22 cellular contexts compared by ENCODE assay signal in genomic region chr10:78170026-78170475, GRCh38.
A peak's percentile ranks its signal among the peaks of the same experiment; 100 is the strongest.
DNase-seq lines count a peak whose midpoint lies in the region; FAIRE-seq and TF ChIP-seq lines count a peak whose summit lies in the region.
"Had no signal": no experiment of that assay in that cellular context is flagged by ENCODE, and none has a peak within 500 bp of the region (broad histone marks: within the 10 kb centered on the region; RNA-seq: fewer than 3 reads in every experiment).

No MANE protein-coding gene starts in this region.

- H3K27ac Mint-ChIP-seq in astrocyte (ENCODE audit: unreplicated experiment), result no peak overlapping the region
- H3K27ac Mint-ChIP-seq: activated naive CD8-positive, alpha-beta T cell treated with anti-CD3 and anti-CD28 coated beads for 36 hours; activated T-helper 1 cell treated with anti-CD3 and anti-CD28 coated beads, Interleukin-12 subunit alpha, Interleukin-12 subunit beta, Interleukin-2, Interleukin-4 antibody, amounts not matched to agents 30 ng/mL and 10 ng/mL and 1 ng/mL, durations not matched to agents 14 hours and 24 hours and 36 hours; naive thymus-derived CD4-positive, alpha-beta T cell had no signal

- no peaks in the 10 kb centered on the region for H3K4me1 ChIP-seq in astrocyte (ENCODE audit: insufficient read depth, low read length)
- H3K4me1 ChIP-seq in transverse colon, result no peaks in the 10 kb centered on the region
- H3K4me1 ChIP-seq: A549 had no signal

- FAIRE-seq in H54 (lab: Jason Lieb, UNC) (no peak), astrocyte (lab: Jason Lieb, UNC) (no peak)
- FAIRE-seq: A549, keratinocyte, RCC 7860 had no signal

- no peak overlapping the region for H3K4me2 ChIP-seq in astrocyte (ENCODE audit: low read length)
- H3K4me2 ChIP-seq: A549, hepatocyte had no signal

- in situ Hi-C loops in transverse colon (cut with MboI; ENCODE audit: low pct_ligation_motif_present in 1 of 4, low pct_unique_long_range_greater_than_20kb in 1 of 4, low sequenced_read_pairs in 3 of 4), result no loop called here

- peak; percentile 14 for DNase-seq in AG09309 (ENCODE audit: low read depth)
- peak; percentile 41 for DNase-seq in H54 (ENCODE audit: insufficient read length, low spot score)
- peak; percentile 12 for DNase-seq in astrocyte (ENCODE audit: low read depth)
- peak; percentile 55 for DNase-seq in fibroblast of the aortic adventitia (ENCODE audit: low read depth)
- no peak for DNase-seq in cerebellum (ENCODE audit: low spot score)
- DNase-seq in SKM-1 treated with dmso at 0.1 percent for 144 hours (lab: John Stamatoyannopoulos, UW; ENCODE audit: unreplicated experiment), result no peak
- no peak for DNase-seq in transverse colon
- DNase-seq in HPDE6-E6E7 (ENCODE audit: extremely low spot score), result no peak
- DNase-seq: activated CD4-positive, CD25-positive, alpha-beta regulatory T cell treated with anti-CD3 and anti-CD28 coated beads, Interleukin-2, amount 50 U/mL, for 72 hours; activated naive CD8-positive, alpha-beta T cell treated with anti-CD3 and anti-CD28 coated beads for 36 hours; CD4-positive, alpha-beta memory T cell; mesendoderm; naive thymus-derived CD4-positive, alpha-beta T cell; NCI-H1092; NCI-H2029; ovary; T1000 had no signal

- H4K20me1 ChIP-seq in astrocyte (ENCODE audit: insufficient read depth, low read length), result no peaks in the 10 kb centered on the region

- no peak for TF ChIP-seq EP300 in transverse colon (IDR thresholded peaks at IDR 0.05; ENCODE audit: low read depth)

- H3K9ac ChIP-seq in astrocyte (ENCODE audit: low read length), result no peak overlapping the region

- no peak overlapping the region for H2AFZ ChIP-seq in astrocyte (ENCODE audit: low read depth, low read length)
- H2AFZ ChIP-seq: hepatocyte had no signal

- H3K4me3 Mint-ChIP-seq in astrocyte (ENCODE audit: unreplicated experiment), result no peak overlapping the region
- H3K4me3 Mint-ChIP-seq: activated naive CD8-positive, alpha-beta T cell treated with anti-CD3 and anti-CD28 coated beads for 36 hours; activated T-helper 1 cell treated with anti-CD3 and anti-CD28 coated beads, Interleukin-12 subunit alpha, Interleukin-12 subunit beta, Interleukin-2, Interleukin-4 antibody, amounts not matched to agents 30 ng/mL and 10 ng/mL and 1 ng/mL, durations not matched to agents 14 hours and 24 hours and 36 hours; CD4-positive, alpha-beta memory T cell had no signal

- peaks cover 16% of the 10 kb centered on the region for H3K4me1 Mint-ChIP-seq in astrocyte (ENCODE audit: low read depth, unreplicated experiment)
- H3K4me1 Mint-ChIP-seq: activated naive CD8-positive, alpha-beta T cell treated with anti-CD3 and anti-CD28 coated beads for 36 hours; CD4-positive, alpha-beta memory T cell; naive thymus-derived CD4-positive, alpha-beta T cell had no signal

- 78 to 84% methylated on average over 3 of the region's 3 CpGs for WGBS in transverse colon (ENCODE audit: low coverage in 1 of 2), 2 donors

- intact Hi-C loops in transverse colon (cut with DNase I; ENCODE audit: low total_unique reads), result no loop called here

- H3K36me3 Mint-ChIP-seq in astrocyte (ENCODE audit: low read depth, unreplicated experiment), result peaks cover 1% of the 10 kb centered on the region
- H3K36me3 Mint-ChIP-seq: activated naive CD8-positive, alpha-beta T cell treated with anti-CD3 and anti-CD28 coated beads for 36 hours; CD4-positive, alpha-beta memory T cell; naive thymus-derived CD4-positive, alpha-beta T cell had no signal

- H3K27me3 Mint-ChIP-seq in astrocyte (ENCODE audit: low read depth, unreplicated experiment), result peaks cover 30% of the 10 kb centered on the region
- H3K27me3 Mint-ChIP-seq: activated naive CD8-positive, alpha-beta T cell treated with anti-CD3 and anti-CD28 coated beads for 36 hours; CD4-positive, alpha-beta memory T cell had no signal

- TF ChIP-seq POLR2A in H54 (IDR thresholded peaks at IDR 0.05; ENCODE audit: low read depth, low read length) (no peak), transverse colon (IDR thresholded peaks at IDR 0.05) (no peak)

- TF ChIP-seq CTCF in AG09309 (IDR thresholded peaks at IDR 0.05; ENCODE audit: control insufficient read depth, insufficient read depth, low read depth, low read length, missing control alignments), result no peak
- no peak for TF ChIP-seq CTCF in astrocyte (IDR thresholded peaks at IDR 0.05; ENCODE audit: insufficient read depth, low read depth, low read length)
- TF ChIP-seq CTCF in fibroblast of the aortic adventitia (IDR thresholded peaks at IDR 0.05; ENCODE audit: insufficient read depth, low read length), result no peak
- TF ChIP-seq CTCF in transverse colon (IDR thresholded peaks at IDR 0.05), result no peak

- H3K9me3 Mint-ChIP-seq in astrocyte (ENCODE audit: unreplicated experiment), result peaks cover 4% of the 10 kb centered on the region
- H3K9me3 Mint-ChIP-seq: activated naive CD8-positive, alpha-beta T cell treated with anti-CD3 and anti-CD28 coated beads for 36 hours; activated T-helper 1 cell treated with anti-CD3 and anti-CD28 coated beads, Interleukin-12 subunit alpha, Interleukin-12 subunit beta, Interleukin-2, Interleukin-4 antibody, amounts not matched to agents 30 ng/mL and 10 ng/mL and 1 ng/mL, durations not matched to agents 14 hours and 24 hours and 36 hours; naive thymus-derived CD4-positive, alpha-beta T cell had no signal

- H3K9me3 ChIP-seq in astrocyte (ENCODE audit: insufficient read depth, low read depth, low read length) (no peaks in the 10 kb centered on the region), transverse colon (no peaks in the 10 kb centered on the region)
- H3K9me3 ChIP-seq: A549, ovary had no signal

- H3K27ac ChIP-seq in astrocyte (ENCODE audit: low read depth, low read length) (no peak overlapping the region), transverse colon (no peak overlapping the region)
- H3K27ac ChIP-seq: A549, hepatocyte, ovary had no signal

- H3K4me3 ChIP-seq in AG09309 (ENCODE audit: control insufficient read depth, low read depth, low read length) (no peak overlapping the region), astrocyte (ENCODE audit: insufficient read depth, low read depth, low read length) (no peak overlapping the region), fibroblast of the aortic adventitia (ENCODE audit: low read depth, low read length) (no peak overlapping the region), transverse colon (no peak overlapping the region)
- H3K4me3 ChIP-seq: A549, hepatocyte, ovary had no signal

- H3K27me3 ChIP-seq in astrocyte (ENCODE audit: insufficient read depth, low read length) (peaks cover 4% of the 10 kb centered on the region), transverse colon (no peaks in the 10 kb centered on the region)
- H3K27me3 ChIP-seq: hepatocyte, ovary had no signal

- H3K36me3 ChIP-seq in astrocyte (ENCODE audit: insufficient read depth, low read length) (no peaks in the 10 kb centered on the region), transverse colon (no peaks in the 10 kb centered on the region)
- H3K36me3 ChIP-seq: ovary had no signal

- no peaks in the 10 kb centered on the region for H3K79me2 ChIP-seq in astrocyte (ENCODE audit: insufficient read depth, low read length)
- H3K79me2 ChIP-seq: hepatocyte had no signal

Comparison
In these comparisons a context has a peak if more than half of its experiments do, and no peak if none do; other contexts are left out.
1. DNase-seq: peak in AG09309 (single experiment), H54 (single experiment), astrocyte (single experiment) and fibroblast of the aortic adventitia (single experiment); none in cerebellum (single experiment), SKM-1 treated with dmso at 0.1 percent for 144 hours (single experiment), transverse colon (single experiment) and HPDE6-E6E7 (single experiment).